ENCODE assay signal across 9 cellular contexts in the genomic region with DNA sequence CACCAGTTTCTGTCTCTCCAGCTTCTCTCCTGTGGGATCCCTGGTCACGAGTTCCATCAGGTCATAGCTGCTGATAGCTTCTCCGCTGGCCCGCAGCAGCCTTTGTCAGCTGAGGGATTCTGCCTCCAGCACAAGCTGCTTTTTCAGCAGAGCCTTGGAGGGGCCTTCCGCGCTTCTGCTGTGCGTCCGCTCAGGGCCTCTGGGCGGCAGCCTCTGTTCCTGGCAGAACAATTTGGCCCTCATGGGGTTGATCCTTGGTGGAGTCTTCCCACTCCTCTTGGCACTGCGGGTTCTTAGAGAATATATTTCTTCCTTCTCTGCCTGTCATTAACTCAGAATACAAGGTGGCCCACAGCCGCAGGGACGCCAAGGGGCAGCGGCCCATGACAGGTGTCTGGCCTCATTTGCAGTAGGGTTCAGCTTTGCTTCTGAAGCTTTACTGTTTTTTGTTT.
DNase-seq lines count a peak whose midpoint lies in the region; ATAC-seq, FAIRE-seq and TF ChIP-seq lines count a peak whose summit lies in the region.
"Had no signal": no experiment of that assay in that cellular context is flagged by ENCODE, and none has a peak within 500 bp of the region (broad histone marks: within the 10 kb centered on the region; RNA-seq: fewer than 3 reads in every experiment).

No MANE protein-coding gene starts in this region.

- H3K36me3 ChIP-seq in GM23338 (ENCODE audit: insufficient read depth): peaks cover 67% of the 10 kb centered on the region
- peaks cover 27 to 44% of the 10 kb centered on the region in 2 experiments; a peak in 3 of 4 replicates for H3K36me3 ChIP-seq in GM12878 (ENCODE audit: control insufficient read depth in 2 of 2, insufficient read depth in 2 of 2, low read length in 1 of 2)
- H3K36me3 ChIP-seq in sigmoid colon: peaks cover 0 to 32% (median 3%) of the 10 kb centered on the region in 4 donors

- no peak overlapping the region for H3K9ac ChIP-seq in GM12878 (ENCODE audit: control insufficient read depth, insufficient read depth, low read length)

- TF ChIP-seq POLR2A in GM12878 (IDR thresholded peaks at IDR 0.05; ENCODE audit: low read depth, low read length) (no peak), sigmoid colon (IDR thresholded peaks at IDR 0.05) (no peak)

- H3K9me3 ChIP-seq in GM12878 (replicated peaks; ENCODE audit: control insufficient read depth, insufficient read depth, low read length) (no peaks in the 10 kb centered on the region), sigmoid colon (no peaks in the 10 kb centered on the region)

- no peaks in the 10 kb centered on the region for H3K9me2 ChIP-seq in GM23338 (ENCODE audit: insufficient read depth)

- peaks cover 68% of the 10 kb centered on the region for H4K20me1 ChIP-seq in GM23338 (replicated peaks; ENCODE audit: insufficient read depth)
- H4K20me1 ChIP-seq in GM12878 (ENCODE audit: control insufficient read depth, insufficient read depth): no peaks in the 10 kb centered on the region

- RAD21 ChIA-PET in GM12878 (lab: Charles Lee; ENCODE audit: unreplicated experiment): no interaction called here

- TSS peak; percentile 3 for BruUV-seq in GM12878 (replicated peaks; lab: Mats Ljungman, UMichigan)

- no peak for TF ChIP-seq RAD21 in GM12878 (IDR thresholded peaks at IDR 0.05; ENCODE audit: insufficient read depth, low read depth, low read length)

- ATAC-seq in GM23338: no peak; the same call in 2 of the 3 replicates
- no peak for ATAC-seq in GM12878
- no peak for ATAC-seq in GM18861 (IDR thresholded peaks at IDR 0.05; ENCODE audit: unreplicated experiment)

- peaks cover 51% of the 10 kb centered on the region for H3F3A ChIP-seq in GM23338 (replicated peaks; ENCODE audit: low read depth)

- no peak for FAIRE-seq in GM12878 (lab: Jason Lieb, UNC)

- no peak for DNase-seq in GM23338 (ENCODE audit: low spot score)
- DNase-seq in GM12878 (ENCODE audit: low read depth, low spot score): no peak
- no peak for DNase-seq in immature natural killer cell
- DNase-seq in sigmoid colon: peak; percentile 85
- DNase-seq in stimulated activated CD4-positive, alpha-beta T cell treated with anti-CD3 and anti-CD28 coated beads, Interleukin-1b, Interleukin-23, amount 100 ng/mL, for 48 hours: no peak
- no peak for DNase-seq in endothelial cell (ENCODE audit: low spot score)
- DNase-seq in AG08396 (ENCODE audit: low spot score): no peak
- DNase-seq: activated CD4-positive, alpha-beta T cell treated with anti-CD3 and anti-CD28 coated beads, Interleukin-2, amount 10 ng/mL, durations not matched to agents 7 days and 5 days had no signal

- H3K27me3 Mint-ChIP-seq in GM23338 (ENCODE audit: insufficient read depth, low read depth, poor library complexity) (peaks cover 65% of the 10 kb centered on the region), immature natural killer cell (ENCODE audit: low read depth in 3 of 3) (peaks cover 4 to 40% (median 15%) of the 10 kb centered on the region in 3 donors), endothelial cell (ENCODE audit: unreplicated experiment) (peaks cover 6% of the 10 kb centered on the region)
- H3K27me3 Mint-ChIP-seq: activated CD4-positive, alpha-beta T cell treated with anti-CD3 and anti-CD28 coated beads, Interleukin-2, amount 10 ng/mL, durations not matched to agents 7 days and 5 days had no signal

- no peak for TF ChIP-seq EP300 in GM12878 (IDR thresholded peaks at IDR 0.05; ENCODE audit: borderline replicate concordance in 1 of 2, control insufficient read depth in 1 of 2, low read depth in 2 of 2, low read length in 2 of 2)
- no peak for TF ChIP-seq EP300 in sigmoid colon (IDR thresholded peaks at IDR 0.05)

- no peaks in the 10 kb centered on the region for H3K27me3 ChIP-seq in GM23338 (ENCODE audit: insufficient read depth)
- no peaks in the 10 kb centered on the region for H3K27me3 ChIP-seq in GM12878 (replicated peaks in 1 of 2; ENCODE audit: control insufficient read depth in 2 of 2, insufficient read depth in 2 of 2, low read length in 1 of 2)
- no peaks in the 10 kb centered on the region for H3K27me3 ChIP-seq in sigmoid colon

- H3K4me1 ChIP-seq in GM23338 (ENCODE audit: insufficient read depth) (peaks cover 14% of the 10 kb centered on the region), GM12878 (ENCODE audit: control insufficient read depth, insufficient read depth, low read length) (no peaks in the 10 kb centered on the region), sigmoid colon (peaks cover 0 to 50% (median 36%) of the 10 kb centered on the region in 4 donors)

- SMC1A ChIA-PET in GM12878 (lab: Charles Lee; ENCODE audit: uncharacterized antibody, unreplicated experiment): no interaction called here

- intact Hi-C loops in GM12878 (cut with micrococcal nuclease; ENCODE audit: unreplicated experiment): no loop called here
- intact Hi-C loops in sigmoid colon (cut with DNase I): no loop called here

- TF ChIP-seq CTCF in GM23338 (conservative IDR thresholded peaks at IDR 0.05; ENCODE audit: low read depth in 2 of 2) (0 out of 4 replicates have a peak, but pooled peaks of 1 of the 2 experiments have one; percentile 10), GM12878 (IDR thresholded peaks at IDR 0.05 in 2 of 3, conservative IDR thresholded peaks at IDR 0.05 in 1 of 3; ENCODE audit: control insufficient read depth in 2 of 3, extremely low read depth in 1 of 3, insufficient read depth in 1 of 3, low read depth in 3 of 3, low read length in 3 of 3) (no peak), sigmoid colon (IDR thresholded peaks at IDR 0.05) (peak in 1 of 4 experiments; percentile 12), endothelial cell (IDR thresholded peaks at IDR 0.05; ENCODE audit: unreplicated experiment) (no peak)

- H3K4me2 ChIP-seq in GM23338: no peak overlapping the region
- H3K4me2 ChIP-seq in GM12878 (ENCODE audit: control insufficient read depth, insufficient read depth): no peak overlapping the region

- H3K27ac ChIP-seq in GM23338 (ENCODE audit: low read depth): peak overlapping the region; percentile 72; the same call in 1 of the 2 replicates
- H3K27ac ChIP-seq in GM12878 (ENCODE audit: control insufficient read depth, insufficient read depth): no peak overlapping the region
- H3K27ac ChIP-seq in sigmoid colon: peak overlapping the region; percentile 59 to 82 (median 78)

- in situ Hi-C loops in GM12878 (cut with MboI): no loop called here

- H3K4me3 ChIP-seq in GM23338 (no peak overlapping the region), GM12878 (no peak overlapping the region), sigmoid colon (peak overlapping the region in 2 of 4 donors; percentile 26 to 36)

- 0 out of 3 replicates have a peak, but pooled peaks cover 7% of the 10 kb centered on the region for H3K9me3 Mint-ChIP-seq in GM23338
- H3K9me3 Mint-ChIP-seq in immature natural killer cell: no peaks in the 10 kb centered on the region
- H3K9me3 Mint-ChIP-seq in endothelial cell (ENCODE audit: unreplicated experiment): no peaks in the 10 kb centered on the region
- H3K9me3 Mint-ChIP-seq: activated CD4-positive, alpha-beta T cell treated with anti-CD3 and anti-CD28 coated beads, Interleukin-2, amount 10 ng/mL, durations not matched to agents 7 days and 5 days had no signal

- POLR2A ChIA-PET in GM12878 (lab: Charles Lee): interaction anchor here (1.0 kb wide), 1 partner anchor 112 kb away, joined by 5 read pairs; no protein-coding TSS in a partner anchor

- H2AFZ ChIP-seq in GM23338 (no peak overlapping the region), GM12878 (ENCODE audit: control insufficient read depth, low read depth, low read length) (no peak overlapping the region)

- peaks cover 98% of the 10 kb centered on the region for H3K36me3 Mint-ChIP-seq in GM23338 (ENCODE audit: low read depth)
- H3K36me3 Mint-ChIP-seq in immature natural killer cell: peaks cover 11 to 44% (median 11%) of the 10 kb centered on the region in 3 donors
- peaks cover 61% of the 10 kb centered on the region for H3K36me3 Mint-ChIP-seq in endothelial cell (ENCODE audit: low read depth, unreplicated experiment)

- WGBS in GM12878 (ENCODE audit: insufficient coverage, insufficient replicate concordance, low lambda C conversion rate, missing lambda C conversion rate): 92% methylated on average over 12 of the region's 12 CpGs
- WGBS in sigmoid colon, 2 donors: 88 to 94% methylated on average over 12 of the region's 12 CpGs

- CTCF ChIA-PET in GM12878 (lab: Yijun Ruan, JAX): no interaction called here

- H3K4me3 Mint-ChIP-seq in GM23338 (no peak overlapping the region), immature natural killer cell (peak overlapping the region in 3 of 5 donors; percentile 33 to 61 (median 48)), endothelial cell (ENCODE audit: unreplicated experiment) (no peak overlapping the region)
- H3K4me3 Mint-ChIP-seq: activated CD4-positive, alpha-beta T cell treated with anti-CD3 and anti-CD28 coated beads, Interleukin-2, amount 10 ng/mL, durations not matched to agents 7 days and 5 days had no signal

- H3K27ac Mint-ChIP-seq in GM23338 (peak overlapping the region; percentile 90), immature natural killer cell (peak overlapping the region; percentile 56 to 89 (median 78)), endothelial cell (ENCODE audit: unreplicated experiment) (no peak overlapping the region)
- H3K27ac Mint-ChIP-seq: activated CD4-positive, alpha-beta T cell treated with anti-CD3 and anti-CD28 coated beads, Interleukin-2, amount 10 ng/mL, durations not matched to agents 7 days and 5 days had no signal

- H3K79me2 ChIP-seq in GM23338 (replicated peaks; ENCODE audit: insufficient read depth) (peaks cover 97% of the 10 kb centered on the region), GM12878 (ENCODE audit: control insufficient read depth, insufficient read depth, low read length) (no peaks in the 10 kb centered on the region)

- H3K4me1 Mint-ChIP-seq in GM23338 (peaks cover 60% of the 10 kb centered on the region), immature natural killer cell (peaks cover 50 to 63% of the 10 kb centered on the region in 2 donors), endothelial cell (ENCODE audit: unreplicated experiment) (peaks cover 4% of the 10 kb centered on the region)
- H3K4me1 Mint-ChIP-seq: activated CD4-positive, alpha-beta T cell treated with anti-CD3 and anti-CD28 coated beads, Interleukin-2, amount 10 ng/mL, durations not matched to agents 7 days and 5 days had no signal

TF ChIP-seq in GM23338, 12 proteins besides CTCF, POLR2A, EP300 and RAD21 (continues in another document):
- TF ChIP-seq STAT1 (IDR thresholded peaks at IDR 0.05; ENCODE audit: unreplicated experiment): no peak

TF ChIP-seq in GM12878, 131 proteins besides CTCF, POLR2A, EP300 and RAD21 (continues in another document):
- TF ChIP-seq ESRRA (IDR thresholded peaks at IDR 0.05; ENCODE audit: low read length): no peak
- TF ChIP-seq CEBPB (IDR thresholded peaks at IDR 0.05; ENCODE audit: borderline replicate concordance in 1 of 2, low read depth in 2 of 2, low read length in 2 of 2): no peak

Comparison
In these comparisons a context has a peak if more than half of its experiments do, and no peak if none do; other contexts are left out.
1. H3K4me3 Mint-ChIP-seq: peak in immature natural killer cell (3 of 5); none in GM23338 (single experiment) and endothelial cell (single experiment).